In genomic region chr2:28621172-28622100, GRCh38 we compare ENCODE assay signal across 1 cellular context.
TF ChIP-seq lines count a peak whose summit lies in the region.

No MANE protein-coding gene starts in this region.

TF ChIP-seq in HEK293, 187 proteins besides CTCF, POLR2A, EP300 and RAD21 (continued from another document):
- no peak for TF ChIP-seq PRDM10 (tag by site-specific recombination; IDR thresholded peaks at IDR 0.05)
- TF ChIP-seq SETDB1 (IDR thresholded peaks at IDR 0.05; ENCODE audit: insufficient read length, low read length): no peak
- no peak for TF ChIP-seq ZNF660 (tag by site-specific recombination; IDR thresholded peaks at IDR 0.05)
- TF ChIP-seq ZNF416 (tag by site-specific recombination; IDR thresholded peaks at IDR 0.05): no peak
- TF ChIP-seq SP7 (tag by site-specific recombination; IDR thresholded peaks at IDR 0.05): peak; percentile 76
- peak; percentile 76 for TF ChIP-seq ZBTB21 (tag by site-specific recombination; IDR thresholded peaks at IDR 0.05)
- peak; percentile 92 for TF ChIP-seq ZFP69B (tag by site-specific recombination; IDR thresholded peaks at IDR 0.05)
- no peak for TF ChIP-seq ZNF133 (tag by site-specific recombination; IDR thresholded peaks at IDR 0.05)
- peak; percentile 45; the same call in 1 of the 2 replicates for TF ChIP-seq ZBTB17 (tag by site-specific recombination; IDR thresholded peaks at IDR 0.05)
- peak; percentile 91 for TF ChIP-seq ZNF692 (tag by site-specific recombination; IDR thresholded peaks at IDR 0.05)
- peak; percentile 65 for TF ChIP-seq PRDM6 (tag by site-specific recombination; IDR thresholded peaks at IDR 0.05)
- no peak for TF ChIP-seq REST (tag by site-specific recombination; IDR thresholded peaks at IDR 0.05)
- peak; percentile 40 for TF ChIP-seq PRDM1 (tag by site-specific recombination; IDR thresholded peaks at IDR 0.05)
- TF ChIP-seq ZNF571 (tag by site-specific recombination; IDR thresholded peaks at IDR 0.05): no peak
- no peak for TF ChIP-seq ZNF747 (tag by site-specific recombination; IDR thresholded peaks at IDR 0.05)
- TF ChIP-seq ZNF366 (tag by site-specific recombination; conservative IDR thresholded peaks at IDR 0.05): peak; percentile 38; the same call in 1 of the 2 replicates
